Comparison of ENCODE assay signal across 21 cellular contexts in genomic region chr12:4139191-4139590, GRCh38.
"Had no signal": no experiment of that assay in that cellular context is flagged by ENCODE, and none has a peak within 500 bp of the region (broad histone marks: within the 10 kb centered on the region; RNA-seq: fewer than 3 reads in every experiment).

No MANE protein-coding gene starts in this region.

- DNase-seq: activated CD4-positive, alpha-beta T cell treated with anti-CD3 and anti-CD28 coated beads for 36 hours; activated effector memory CD4-positive, alpha-beta T cell treated with anti-CD3 and anti-CD28 coated beads, Interleukin-2, amount 50 U/mL, for 16 hours; activated T-cell treated with anti-CD3 and anti-CD28 coated beads, Interleukin-2, amount 50 U/mL, for 24 hours; anterior cingulate cortex; brain microvascular endothelial cell; cortex of kidney; effector CD8-positive, alpha-beta T cell; foreskin fibroblast; hippocampal formation; left lung; mammary epithelial cell; mucosa of descending colon; stimulated activated CD4-positive, alpha-beta T cell treated with anti-CD3 and anti-CD28 coated beads, Interleukin-1b, Interleukin-23, amount 100 ng/mL, for 48 hours; T-cell; uterus; WERI-Rb-1 had no signal

- H3K27ac ChIP-seq: brain microvascular endothelial cell, left lung, neutrophil, parathyroid adenoma, tibial nerve, uterus, WERI-Rb-1 had no signal

- H3K9me3 Mint-ChIP-seq: T-cell had no signal

- H3K27ac Mint-ChIP-seq: activated CD4-positive, alpha-beta T cell treated with anti-CD3 and anti-CD28 coated beads for 36 hours; activated T-cell treated with anti-CD3 and anti-CD28 coated beads, Interleukin-2, amount 50 U/mL, for 24 hours had no signal

- H3K36me3 ChIP-seq: brain microvascular endothelial cell, left lung, neutrophil, tibial nerve, uterus, WERI-Rb-1 had no signal

- H2AFZ ChIP-seq: parathyroid adenoma had no signal

- H3K4me3 ChIP-seq: left lung, mucosa of descending colon, tibial nerve, uterus had no signal

- ATAC-seq: activated CD4-positive, alpha-beta T cell treated with anti-CD3 and anti-CD28 coated beads for 36 hours; left lung; mucosa of descending colon; naive thymus-derived CD4-positive, alpha-beta T cell; T-cell had no signal

- H3K9me3 ChIP-seq: left lung, mucosa of descending colon, neutrophil, tibial nerve, uterus had no signal

- H3K9ac ChIP-seq: parathyroid adenoma had no signal

- H3K27me3 Mint-ChIP-seq: activated CD4-positive, alpha-beta T cell treated with anti-CD3 and anti-CD28 coated beads for 36 hours; activated T-cell treated with anti-CD3 and anti-CD28 coated beads, Interleukin-2, amount 50 U/mL, for 24 hours; naive thymus-derived CD4-positive, alpha-beta T cell; T-cell had no signal

- H3K79me2 ChIP-seq: parathyroid adenoma had no signal

- H3K36me3 Mint-ChIP-seq: T-cell had no signal

- H3K4me1 ChIP-seq: parathyroid adenoma, uterus had no signal

- FAIRE-seq: keratinocyte had no signal

- H3K4me3 Mint-ChIP-seq: activated CD4-positive, alpha-beta T cell treated with anti-CD3 and anti-CD28 coated beads for 36 hours; activated T-cell treated with anti-CD3 and anti-CD28 coated beads, Interleukin-2, amount 50 U/mL, for 24 hours; naive thymus-derived CD4-positive, alpha-beta T cell; T-cell had no signal

- H3K27me3 ChIP-seq: brain microvascular endothelial cell, neutrophil, tibial nerve, uterus had no signal
